Comparison of ENCODE assay signal across 1 cellular context in the genomic region with DNA sequence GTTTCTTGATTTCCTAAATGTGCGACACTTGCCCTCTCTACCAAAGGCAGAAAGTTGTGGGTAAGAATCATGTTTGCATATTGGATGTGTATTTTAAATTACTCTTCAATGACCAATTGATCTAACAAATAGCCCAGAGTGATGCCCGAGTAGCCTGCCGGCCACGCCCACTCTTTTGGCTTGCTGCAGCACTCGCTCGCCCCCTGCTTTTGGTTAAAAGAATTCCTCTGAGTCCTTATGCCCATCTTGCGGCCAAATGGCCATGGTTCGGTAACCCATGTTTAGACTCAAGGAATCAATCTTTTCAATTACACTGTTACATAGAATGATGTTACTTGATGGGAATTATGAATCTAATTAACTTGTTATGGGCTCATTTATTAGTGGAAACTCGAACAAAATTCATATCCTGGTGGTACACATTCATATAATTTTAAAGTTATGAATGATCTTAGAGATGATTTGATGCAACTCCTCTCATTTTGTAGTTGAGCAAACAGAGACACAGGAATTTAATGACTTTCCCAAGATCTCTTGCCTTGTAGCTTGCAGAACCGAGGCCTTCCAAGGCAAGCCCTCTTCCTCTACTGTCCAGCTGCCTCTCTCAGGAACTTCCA.
TF ChIP-seq lines count a peak whose summit lies in the region.

No MANE protein-coding gene starts in this region.

TF ChIP-seq in H1, 55 proteins besides CTCF, POLR2A, EP300 and RAD21 (continued from another document):
- TF ChIP-seq, protein P1, sequence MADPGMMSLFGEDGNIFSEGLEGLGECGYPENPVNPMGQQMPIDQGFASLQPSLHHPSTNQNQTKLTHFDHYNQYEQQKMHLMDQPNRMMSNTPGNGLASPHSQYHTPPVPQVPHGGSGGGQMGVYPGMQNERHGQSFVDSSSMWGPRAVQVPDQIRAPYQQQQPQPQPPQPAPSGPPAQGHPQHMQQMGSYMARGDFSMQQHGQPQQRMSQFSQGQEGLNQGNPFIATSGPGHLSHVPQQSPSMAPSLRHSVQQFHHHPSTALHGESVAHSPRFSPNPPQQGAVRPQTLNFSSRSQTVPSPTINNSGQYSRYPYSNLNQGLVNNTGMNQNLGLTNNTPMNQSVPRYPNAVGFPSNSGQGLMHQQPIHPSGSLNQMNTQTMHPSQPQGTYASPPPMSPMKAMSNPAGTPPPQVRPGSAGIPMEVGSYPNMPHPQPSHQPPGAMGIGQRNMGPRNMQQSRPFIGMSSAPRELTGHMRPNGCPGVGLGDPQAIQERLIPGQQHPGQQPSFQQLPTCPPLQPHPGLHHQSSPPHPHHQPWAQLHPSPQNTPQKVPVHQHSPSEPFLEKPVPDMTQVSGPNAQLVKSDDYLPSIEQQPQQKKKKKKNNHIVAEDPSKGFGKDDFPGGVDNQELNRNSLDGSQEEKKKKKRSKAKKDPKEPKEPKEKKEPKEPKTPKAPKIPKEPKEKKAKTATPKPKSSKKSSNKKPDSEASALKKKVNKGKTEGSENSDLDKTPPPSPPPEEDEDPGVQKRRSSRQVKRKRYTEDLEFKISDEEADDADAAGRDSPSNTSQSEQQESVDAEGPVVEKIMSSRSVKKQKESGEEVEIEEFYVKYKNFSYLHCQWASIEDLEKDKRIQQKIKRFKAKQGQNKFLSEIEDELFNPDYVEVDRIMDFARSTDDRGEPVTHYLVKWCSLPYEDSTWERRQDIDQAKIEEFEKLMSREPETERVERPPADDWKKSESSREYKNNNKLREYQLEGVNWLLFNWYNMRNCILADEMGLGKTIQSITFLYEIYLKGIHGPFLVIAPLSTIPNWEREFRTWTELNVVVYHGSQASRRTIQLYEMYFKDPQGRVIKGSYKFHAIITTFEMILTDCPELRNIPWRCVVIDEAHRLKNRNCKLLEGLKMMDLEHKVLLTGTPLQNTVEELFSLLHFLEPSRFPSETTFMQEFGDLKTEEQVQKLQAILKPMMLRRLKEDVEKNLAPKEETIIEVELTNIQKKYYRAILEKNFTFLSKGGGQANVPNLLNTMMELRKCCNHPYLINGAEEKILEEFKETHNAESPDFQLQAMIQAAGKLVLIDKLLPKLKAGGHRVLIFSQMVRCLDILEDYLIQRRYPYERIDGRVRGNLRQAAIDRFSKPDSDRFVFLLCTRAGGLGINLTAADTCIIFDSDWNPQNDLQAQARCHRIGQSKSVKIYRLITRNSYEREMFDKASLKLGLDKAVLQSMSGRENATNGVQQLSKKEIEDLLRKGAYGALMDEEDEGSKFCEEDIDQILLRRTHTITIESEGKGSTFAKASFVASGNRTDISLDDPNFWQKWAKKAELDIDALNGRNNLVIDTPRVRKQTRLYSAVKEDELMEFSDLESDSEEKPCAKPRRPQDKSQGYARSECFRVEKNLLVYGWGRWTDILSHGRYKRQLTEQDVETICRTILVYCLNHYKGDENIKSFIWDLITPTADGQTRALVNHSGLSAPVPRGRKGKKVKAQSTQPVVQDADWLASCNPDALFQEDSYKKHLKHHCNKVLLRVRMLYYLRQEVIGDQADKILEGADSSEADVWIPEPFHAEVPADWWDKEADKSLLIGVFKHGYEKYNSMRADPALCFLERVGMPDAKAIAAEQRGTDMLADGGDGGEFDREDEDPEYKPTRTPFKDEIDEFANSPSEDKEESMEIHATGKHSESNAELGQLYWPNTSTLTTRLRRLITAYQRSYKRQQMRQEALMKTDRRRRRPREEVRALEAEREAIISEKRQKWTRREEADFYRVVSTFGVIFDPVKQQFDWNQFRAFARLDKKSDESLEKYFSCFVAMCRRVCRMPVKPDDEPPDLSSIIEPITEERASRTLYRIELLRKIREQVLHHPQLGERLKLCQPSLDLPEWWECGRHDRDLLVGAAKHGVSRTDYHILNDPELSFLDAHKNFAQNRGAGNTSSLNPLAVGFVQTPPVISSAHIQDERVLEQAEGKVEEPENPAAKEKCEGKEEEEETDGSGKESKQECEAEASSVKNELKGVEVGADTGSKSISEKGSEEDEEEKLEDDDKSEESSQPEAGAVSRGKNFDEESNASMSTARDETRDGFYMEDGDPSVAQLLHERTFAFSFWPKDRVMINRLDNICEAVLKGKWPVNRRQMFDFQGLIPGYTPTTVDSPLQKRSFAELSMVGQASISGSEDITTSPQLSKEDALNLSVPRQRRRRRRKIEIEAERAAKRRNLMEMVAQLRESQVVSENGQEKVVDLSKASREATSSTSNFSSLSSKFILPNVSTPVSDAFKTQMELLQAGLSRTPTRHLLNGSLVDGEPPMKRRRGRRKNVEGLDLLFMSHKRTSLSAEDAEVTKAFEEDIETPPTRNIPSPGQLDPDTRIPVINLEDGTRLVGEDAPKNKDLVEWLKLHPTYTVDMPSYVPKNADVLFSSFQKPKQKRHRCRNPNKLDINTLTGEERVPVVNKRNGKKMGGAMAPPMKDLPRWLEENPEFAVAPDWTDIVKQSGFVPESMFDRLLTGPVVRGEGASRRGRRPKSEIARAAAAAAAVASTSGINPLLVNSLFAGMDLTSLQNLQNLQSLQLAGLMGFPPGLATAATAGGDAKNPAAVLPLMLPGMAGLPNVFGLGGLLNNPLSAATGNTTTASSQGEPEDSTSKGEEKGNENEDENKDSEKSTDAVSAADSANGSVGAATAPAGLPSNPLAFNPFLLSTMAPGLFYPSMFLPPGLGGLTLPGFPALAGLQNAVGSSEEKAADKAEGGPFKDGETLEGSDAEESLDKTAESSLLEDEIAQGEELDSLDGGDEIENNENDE (IDR thresholded peaks at IDR 0.05; ENCODE audit: insufficient replicate concordance, low read length), result no peak
